ENCODE assay signal across 1 cellular context in genomic region chr4:54541426-54542118, GRCh38.
A peak's percentile ranks its signal among the peaks of the same experiment; 100 is the strongest.
TF ChIP-seq lines count a peak whose summit lies in the region.

No MANE protein-coding gene starts in this region.

TF ChIP-seq in K562, 482 proteins besides CTCF, POLR2A, EP300 and RAD21 (continued from another document):
- TF ChIP-seq, protein P1, sequence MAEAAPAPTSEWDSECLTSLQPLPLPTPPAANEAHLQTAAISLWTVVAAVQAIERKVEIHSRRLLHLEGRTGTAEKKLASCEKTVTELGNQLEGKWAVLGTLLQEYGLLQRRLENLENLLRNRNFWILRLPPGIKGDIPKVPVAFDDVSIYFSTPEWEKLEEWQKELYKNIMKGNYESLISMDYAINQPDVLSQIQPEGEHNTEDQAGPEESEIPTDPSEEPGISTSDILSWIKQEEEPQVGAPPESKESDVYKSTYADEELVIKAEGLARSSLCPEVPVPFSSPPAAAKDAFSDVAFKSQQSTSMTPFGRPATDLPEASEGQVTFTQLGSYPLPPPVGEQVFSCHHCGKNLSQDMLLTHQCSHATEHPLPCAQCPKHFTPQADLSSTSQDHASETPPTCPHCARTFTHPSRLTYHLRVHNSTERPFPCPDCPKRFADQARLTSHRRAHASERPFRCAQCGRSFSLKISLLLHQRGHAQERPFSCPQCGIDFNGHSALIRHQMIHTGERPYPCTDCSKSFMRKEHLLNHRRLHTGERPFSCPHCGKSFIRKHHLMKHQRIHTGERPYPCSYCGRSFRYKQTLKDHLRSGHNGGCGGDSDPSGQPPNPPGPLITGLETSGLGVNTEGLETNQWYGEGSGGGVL (CRISPR knock-in tag; IDR thresholded peaks at IDR 0.05): no peak
- TF ChIP-seq DPF2 (IDR thresholded peaks at IDR 0.05): 0 out of 2 replicates have a peak, but pooled peaks have one; percentile 13
